ENCODE assay signal across 8 cellular contexts in genomic region chr1:144546274-144547171, GRCh38. TPM values are rescaled to one million over a fixed set of nuclear protein-coding genes. Genes with fewer than 3 reads are reported as not detected.
DNase-seq lines count a peak whose midpoint lies in the region; ATAC-seq, FAIRE-seq and TF ChIP-seq lines count a peak whose summit lies in the region.
"Not testable (repeated sequence)": the region's sequence is repeated elsewhere in the genome, so short reads cannot be mapped to it uniquely, and the experiment has no call there.

No MANE protein-coding gene starts in this region.

- peaks cover 44% of the 10 kb centered on the region for H3K4me1 ChIP-seq in OCI-LY7 (ENCODE audit: insufficient read depth, low read length, poor library complexity, severe bottlenecking)
- not testable (repeated sequence) for H3K4me1 ChIP-seq in endothelial cell of umbilical vein (ENCODE audit: control insufficient read depth, extremely low read depth, insufficient read depth, low read length)

- not testable (repeated sequence) for H2AFZ ChIP-seq in OCI-LY7 (ENCODE audit: low read length)
- peak overlapping the region; percentile 24 for H2AFZ ChIP-seq in endothelial cell of umbilical vein (ENCODE audit: low read depth, low read length)

- H3K9me3 ChIP-seq in OCI-LY7 (ENCODE audit: low read length); endothelial cell of umbilical vein (replicated peaks; ENCODE audit: control insufficient read depth, insufficient read depth, low read length): not testable (repeated sequence)

- FAIRE-seq in endothelial cell of umbilical vein (lab: Jason Lieb, UNC): not testable (repeated sequence)

- not testable (repeated sequence) for H4K20me1 ChIP-seq in OCI-LY7 (ENCODE audit: insufficient read depth, low read length); endothelial cell of umbilical vein (replicated peaks; ENCODE audit: control insufficient read depth, extremely low read depth, insufficient read depth, low read length)

- POLR2A ChIA-PET in OCI-LY7 (lab: Charles Lee) (interaction anchor here (0.7 to 1.1 kb wide), 2 partner anchors 23 to 134 kb away, joined by 3 to 4 read pairs; no protein-coding TSS in a partner anchor), endothelial cell of umbilical vein (lab: Charles Lee) (interaction anchor here (0.6 to 1.5 kb wide), 7 partner anchors 13 to 1841 kb away, joined by 3 to 13 read pairs (median 5); no protein-coding TSS in a partner anchor)

- intact Hi-C loops in OCI-LY7 (cut with micrococcal nuclease; ENCODE audit: unreplicated experiment); endothelial cell of umbilical vein (cut with micrococcal nuclease): not testable (repeated sequence)

- not testable (repeated sequence) for TF ChIP-seq CTCF in OCI-LY7 (conservative IDR thresholded peaks at IDR 0.05; ENCODE audit: low read length); endothelial cell of umbilical vein (IDR thresholded peaks at IDR 0.05; ENCODE audit: extremely low read depth in 1 of 2, insufficient read depth in 1 of 2, low read depth in 1 of 2, low read length in 2 of 2)

- CTCF ChIA-PET in OCI-LY7 (lab: Charles Lee; ENCODE audit: unreplicated experiment); endothelial cell of umbilical vein (lab: Charles Lee): not testable (repeated sequence)

- H3K9ac ChIP-seq in endothelial cell of umbilical vein (replicated peaks; ENCODE audit: extremely low read depth, insufficient read depth, low read length): peak overlapping the region; percentile 87

- not testable (repeated sequence) for H3K79me2 ChIP-seq in OCI-LY7 (ENCODE audit: insufficient read depth, low read depth, low read length); endothelial cell of umbilical vein (ENCODE audit: control insufficient read depth, insufficient read depth, low read length)

- H3K27ac ChIP-seq in OCI-LY7 (ENCODE audit: low read depth, low read length, poor library complexity, severe bottlenecking): peak overlapping the region; percentile 99
- peak overlapping the region; percentile 85 for H3K27ac ChIP-seq in endothelial cell of umbilical vein (ENCODE audit: insufficient read depth, low read depth, low read length)

- TF ChIP-seq POLR2A in endothelial cell of umbilical vein (IDR thresholded peaks at IDR 0.05; ENCODE audit: low read depth, low read length): peak; percentile 99

- not testable (repeated sequence) for H3K36me3 ChIP-seq in OCI-LY7 (ENCODE audit: insufficient read depth, low read length); endothelial cell of umbilical vein (ENCODE audit: control insufficient read depth in 2 of 2, extremely low read depth in 1 of 2, insufficient read depth in 2 of 2, low read length in 2 of 2)

- H3K9me1 ChIP-seq in endothelial cell of umbilical vein (replicated peaks; ENCODE audit: control insufficient read depth, extremely low read depth, insufficient read depth, low read length): not testable (repeated sequence)

- H3K4me3 ChIP-seq in OCI-LY7 (ENCODE audit: low read depth, low read length, poor library complexity, severe bottlenecking) (peak overlapping the region; percentile 67), endothelial cell of umbilical vein (replicated peaks in 1 of 3; ENCODE audit: insufficient read depth in 1 of 3, low read depth in 1 of 3, low read length in 3 of 3) (peak overlapping the region; percentile 29 to 63 (median 48))

- ATAC-seq in GM19452 (IDR thresholded peaks at IDR 0.05; ENCODE audit: unreplicated experiment) (peak; percentile 79), HG03457 (IDR thresholded peaks at IDR 0.05; ENCODE audit: unreplicated experiment) (peak; percentile 66)

- DNase-seq in CD1c-positive myeloid dendritic cell (ENCODE audit: extremely low spot score): peak; percentile 78
- DNase-seq in OCI-LY7 (ENCODE audit: low spot score): peak; percentile 93
- DNase-seq in activated T-cell treated with anti-CD3 and anti-CD28 coated beads for 4 hours: peak; percentile 46
- peak; percentile 92 for DNase-seq in endothelial cell of umbilical vein (ENCODE audit: low read depth, low spot score)
- DNase-seq in lung microvascular endothelial cell (ENCODE audit: low read depth in 2 of 2): peak; percentile 76 to 92
- DNase-seq in stimulated activated CD4-positive, alpha-beta T cell treated with anti-CD3 and anti-CD28 coated beads, Interleukin-4, amount 100 ng/mL, for 4 hours: peak; percentile 61 to 68

- not testable (repeated sequence) for BruUV-seq in OCI-LY7 (replicated peaks; lab: Mats Ljungman, UMichigan)
- BruUV-seq in endothelial cell of umbilical vein (replicated peaks; lab: Mats Ljungman, UMichigan): TSS peak; percentile 87

- not testable (repeated sequence) for H3K9me2 ChIP-seq in OCI-LY7 (ENCODE audit: insufficient read depth, low read length)

- H3K4me2 ChIP-seq in OCI-LY7 (ENCODE audit: low read length) (peak overlapping the region; percentile 87), endothelial cell of umbilical vein (ENCODE audit: insufficient read depth, low read length) (peak overlapping the region; percentile 72)

- dilution Hi-C loops in endothelial cell of umbilical vein (cut with MboI; ENCODE audit: extremely low pct_ligation_motif_present, low sequenced_read_pairs): not testable (repeated sequence)

- H3K27me3 ChIP-seq in endothelial cell of umbilical vein (ENCODE audit: control insufficient read depth in 2 of 2, insufficient read depth in 2 of 2, low read length in 2 of 2): not testable (repeated sequence)

TF ChIP-seq in endothelial cell of umbilical vein, 7 proteins besides CTCF, POLR2A, EP300 and RAD21:
- TF ChIP-seq POLR2AphosphoS5 (IDR thresholded peaks at IDR 0.05; ENCODE audit: insufficient read depth, low read depth, low read length): peak; percentile 99

RNA-seq across cellular contexts. Expression of gene PPIAL4F, which starts 46.2 kb away (rescaled TPM):
- not detected in 2 replicates for total RNA-seq in OCI-LY7 (2014; rRNA removed; shearing (Covaris generic))
- total RNA-seq in OCI-LY7 (2022) (not detected in 2 replicates), endothelial cell of umbilical vein (not detected in 2 replicates), lung microvascular endothelial cell (not detected in 2 replicates)
- not detected in 2 replicates for polyA plus RNA-seq in endothelial cell of umbilical vein
- not detected in 2 replicates for polyA plus RNA-seq in endothelial cell of umbilical vein (2011; cell fraction: cytosol; rRNA removed)
- polyA plus RNA-seq in endothelial cell of umbilical vein (2011; cell fraction: nucleus; rRNA removed): not detected in 2 replicates
- polyA plus RNA-seq in endothelial cell of umbilical vein (2012): not detected in 2 replicates
- polyA minus RNA-seq in endothelial cell of umbilical vein: not detected in 2 replicates
- not detected for polyA minus RNA-seq in endothelial cell of umbilical vein (2011; cell fraction: cytosol; rRNA and poly(A)+ RNA removed)
- not detected in 2 replicates for polyA minus RNA-seq in endothelial cell of umbilical vein (2011; cell fraction: nucleus; rRNA and poly(A)+ RNA removed)

Comparison
In these comparisons a context has a peak if more than half of its experiments do, and no peak if none do; other contexts are left out.
1. Peak in every context shown above with its lines: DNase-seq, ATAC-seq, H3K4me3 ChIP-seq and H3K27ac ChIP-seq.